ENCODE assay signal across 1 cellular context in the genomic region with DNA sequence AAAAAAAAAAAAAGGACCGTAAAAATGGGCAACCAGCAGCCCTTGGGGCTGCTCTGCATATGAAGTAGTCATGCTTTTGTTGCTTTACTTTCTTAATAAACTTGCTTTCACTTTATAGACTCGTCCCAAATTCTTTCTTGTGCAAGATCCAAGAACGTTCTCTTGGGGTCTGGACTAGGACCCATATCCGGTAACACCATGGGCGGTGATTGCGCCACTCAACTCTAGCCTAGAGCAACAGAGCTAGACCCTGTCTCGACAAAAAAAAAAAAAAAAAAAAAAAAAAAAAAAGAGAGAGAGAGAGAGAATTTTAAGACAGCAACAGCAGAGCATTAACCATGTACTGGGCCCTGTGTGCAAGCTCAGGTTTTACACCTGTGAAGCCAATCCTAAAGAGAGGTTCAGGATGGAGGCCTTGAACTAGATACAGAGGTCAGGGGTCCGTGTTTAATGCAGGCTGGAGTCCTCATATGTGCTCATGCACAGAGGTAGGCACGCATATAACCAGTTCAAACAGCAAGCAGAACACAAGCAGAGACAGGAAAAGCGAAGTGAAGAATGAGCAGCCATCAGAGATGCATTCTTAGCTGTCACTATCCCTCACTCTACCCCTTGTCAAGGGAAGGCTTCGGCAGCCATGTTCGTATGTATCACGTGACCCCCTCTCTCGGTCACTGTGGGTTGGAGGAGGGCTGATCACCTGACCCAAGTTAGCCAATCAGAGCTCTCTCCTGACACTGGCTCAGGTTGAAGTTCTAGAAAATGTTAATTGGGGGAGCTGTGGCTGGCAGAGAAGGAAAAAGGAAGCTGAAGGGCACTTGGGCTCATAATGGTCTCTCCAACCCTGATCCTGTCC.
TF ChIP-seq lines count a peak whose summit lies in the region.

No MANE protein-coding gene starts in this region.

TF ChIP-seq in HepG2, 621 proteins besides CTCF, POLR2A, EP300 and RAD21 (continued from another document and continues in another):
- TF ChIP-seq ZNF253 (CRISPR knock-in tag; IDR thresholded peaks at IDR 0.05; ENCODE audit: borderline replicate concordance) (no peak), MLXIP (CRISPR knock-in tag; IDR thresholded peaks at IDR 0.05; ENCODE audit: borderline replicate concordance) (no peak), ZNF318 (CRISPR knock-in tag; IDR thresholded peaks at IDR 0.05) (no peak), REPIN1 (CRISPR knock-in tag; IDR thresholded peaks at IDR 0.05; ENCODE audit: borderline replicate concordance, low read depth) (no peak), NFYC (CRISPR knock-in tag; IDR thresholded peaks at IDR 0.05) (peak; percentile 77), ZNF17 (CRISPR knock-in tag; IDR thresholded peaks at IDR 0.05) (no peak), MTF2 (CRISPR knock-in tag; IDR thresholded peaks at IDR 0.05; ENCODE audit: borderline replicate concordance) (no peak), KDM2A (CRISPR knock-in tag; IDR thresholded peaks at IDR 0.05; ENCODE audit: borderline replicate concordance, low read depth) (no peak), AKNA (CRISPR knock-in tag; IDR thresholded peaks at IDR 0.05; ENCODE audit: borderline replicate concordance) (no peak), ZNF75D (CRISPR knock-in tag; IDR thresholded peaks at IDR 0.05; ENCODE audit: borderline replicate concordance) (no peak), ZNF788 (CRISPR knock-in tag; IDR thresholded peaks at IDR 0.05; ENCODE audit: borderline replicate concordance) (no peak), ZMYM3 (CRISPR knock-in tag; IDR thresholded peaks at IDR 0.05) (no peak), PREB (CRISPR knock-in tag; IDR thresholded peaks at IDR 0.05) (no peak), ZNF770 (CRISPR knock-in tag; IDR thresholded peaks at IDR 0.05) (no peak), ZNF296 (CRISPR knock-in tag; conservative IDR thresholded peaks at IDR 0.05) (no peak), SAP130 (CRISPR knock-in tag; IDR thresholded peaks at IDR 0.05; ENCODE audit: low read depth) (no peak), SMARCE1 (IDR thresholded peaks at IDR 0.05; ENCODE audit: borderline replicate concordance) (no peak), ZNF44 (CRISPR knock-in tag; IDR thresholded peaks at IDR 0.05) (no peak), NFKBIZ (CRISPR knock-in tag; IDR thresholded peaks at IDR 0.05) (no peak), ZIK1 (CRISPR knock-in tag; IDR thresholded peaks at IDR 0.05; ENCODE audit: borderline replicate concordance, low read depth) (no peak), RBAK (CRISPR knock-in tag; IDR thresholded peaks at IDR 0.05) (no peak)
- TF ChIP-seq, protein P1, sequence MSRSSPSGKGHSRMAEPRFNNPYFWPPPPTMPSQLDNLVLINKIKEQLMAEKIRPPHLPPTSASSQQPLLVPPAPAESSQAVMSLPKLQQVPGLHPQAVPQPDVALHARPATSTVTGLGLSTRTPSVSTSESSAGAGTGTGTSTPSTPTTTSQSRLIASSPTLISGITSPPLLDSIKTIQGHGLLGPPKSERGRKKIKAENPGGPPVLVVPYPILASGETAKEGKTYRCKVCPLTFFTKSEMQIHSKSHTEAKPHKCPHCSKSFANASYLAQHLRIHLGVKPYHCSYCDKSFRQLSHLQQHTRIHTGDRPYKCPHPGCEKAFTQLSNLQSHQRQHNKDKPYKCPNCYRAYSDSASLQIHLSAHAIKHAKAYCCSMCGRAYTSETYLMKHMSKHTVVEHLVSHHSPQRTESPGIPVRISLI (CRISPR knock-in tag; IDR thresholded peaks at IDR 0.05; ENCODE audit: borderline replicate concordance): peak; percentile 43; the same call in 1 of the 2 replicates
- TF ChIP-seq, protein P2, sequence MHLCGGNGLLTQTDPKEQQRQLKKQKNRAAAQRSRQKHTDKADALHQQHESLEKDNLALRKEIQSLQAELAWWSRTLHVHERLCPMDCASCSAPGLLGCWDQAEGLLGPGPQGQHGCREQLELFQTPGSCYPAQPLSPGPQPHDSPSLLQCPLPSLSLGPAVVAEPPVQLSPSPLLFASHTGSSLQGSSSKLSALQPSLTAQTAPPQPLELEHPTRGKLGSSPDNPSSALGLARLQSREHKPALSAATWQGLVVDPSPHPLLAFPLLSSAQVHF (CRISPR knock-in tag; IDR thresholded peaks at IDR 0.05): no peak
- TF ChIP-seq, protein P3, sequence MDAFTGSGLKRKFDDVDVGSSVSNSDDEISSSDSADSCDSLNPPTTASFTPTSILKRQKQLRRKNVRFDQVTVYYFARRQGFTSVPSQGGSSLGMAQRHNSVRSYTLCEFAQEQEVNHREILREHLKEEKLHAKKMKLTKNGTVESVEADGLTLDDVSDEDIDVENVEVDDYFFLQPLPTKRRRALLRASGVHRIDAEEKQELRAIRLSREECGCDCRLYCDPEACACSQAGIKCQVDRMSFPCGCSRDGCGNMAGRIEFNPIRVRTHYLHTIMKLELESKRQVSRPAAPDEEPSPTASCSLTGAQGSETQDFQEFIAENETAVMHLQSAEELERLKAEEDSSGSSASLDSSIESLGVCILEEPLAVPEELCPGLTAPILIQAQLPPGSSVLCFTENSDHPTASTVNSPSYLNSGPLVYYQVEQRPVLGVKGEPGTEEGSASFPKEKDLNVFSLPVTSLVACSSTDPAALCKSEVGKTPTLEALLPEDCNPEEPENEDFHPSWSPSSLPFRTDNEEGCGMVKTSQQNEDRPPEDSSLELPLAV (CRISPR knock-in tag; conservative IDR thresholded peaks at IDR 0.05; ENCODE audit: low read depth): no peak
